29 cellular contexts compared by ENCODE assay signal in the genomic region with DNA sequence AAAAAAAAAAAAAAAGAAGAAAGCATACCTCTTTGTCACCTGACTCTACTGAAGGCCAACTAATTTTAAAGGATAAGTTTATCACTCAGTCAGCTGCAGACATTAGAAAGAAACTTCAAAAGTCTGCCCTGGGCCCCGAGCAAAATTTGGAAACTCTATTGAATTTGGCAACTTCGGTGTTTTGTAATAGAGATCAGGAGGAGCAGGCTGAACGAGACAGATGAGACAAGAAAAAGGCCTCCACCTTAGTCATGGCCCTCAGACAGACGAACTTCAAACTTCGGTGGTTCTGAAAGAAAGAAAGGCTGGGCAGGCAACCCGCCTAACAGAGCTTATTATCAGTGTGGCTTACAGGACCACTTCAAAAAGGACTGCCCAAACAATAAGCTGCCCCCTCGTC. TPM values are rescaled to one million over a fixed set of nuclear protein-coding genes. Genes with fewer than 3 reads are reported as not detected.
"Had no signal": no experiment of that assay in that cellular context is flagged by ENCODE, and none has a peak within 500 bp of the region (broad histone marks: within the 10 kb centered on the region; RNA-seq: fewer than 3 reads in every experiment).

No MANE protein-coding gene starts in this region.

- DNase-seq: activated B cell treated with CpG ODN at 0.5 μM for 24 hours; activated CD4-positive, alpha-beta T cell treated with anti-CD3 and anti-CD28 coated beads for 1 hour; activated CD4-positive, alpha-beta T cell treated with anti-CD3 and anti-CD28 coated beads, Interleukin-2, amount 10 ng/mL, durations not matched to agents 24 days and 14 days; activated CD4-positive, alpha-beta T cell treated with anti-CD3 and anti-CD28 coated beads, Interleukin-2, amount 50 U/mL, for 48 hours; activated gamma-delta T cell; activated naive CD4-positive, alpha-beta T cell treated with anti-CD3 and anti-CD28 coated beads for 36 hours; activated T-cell treated with anti-CD3 and anti-CD28 coated beads for 4 hours; activated T-cell treated with anti-CD3 and anti-CD28 coated beads, Interleukin-2, amount 50 U/mL, for 48 hours; brain microvascular endothelial cell; MG63; NCI-H1092 treated with DMSO at 0.1 percent for 48 hours; NCI-H1417 treated with DMSO at 0.1 percent for 48 hours; NCI-H1694; NCI-H2029; NCI-H2107; NCI-H2171 treated with DMSO at 0.1 percent for 48 hours; NCI-H345; NCI-H510A; NCI-H69; Peyer's patch; Right ventricle myocardium superior; T-cell; T-helper 2 cell; T1000 had no signal

- H3K4me3 ChIP-seq: cardiac muscle cell, MG63, Peyer's patch had no signal

- H3K9me3 ChIP-seq: MG63, Peyer's patch had no signal

- H3K4me1 ChIP-seq: Peyer's patch had no signal

- ATAC-seq: activated T-helper 17 cell treated with anti-CD3 and anti-CD28 coated beads, Interleukin-2, amount 50 U/mL, for 72 hours; T-cell had no signal

- H3K27ac ChIP-seq: brain microvascular endothelial cell, cardiac muscle cell, Peyer's patch, RWPE1 had no signal

- H3K36me3 ChIP-seq: brain microvascular endothelial cell, cardiac muscle cell, MG63, Peyer's patch had no signal

- H3K27me3 ChIP-seq: cardiac muscle cell, MG63, Peyer's patch had no signal

RNA-seq across cellular contexts. Expression of gene GLDN, which starts 18.5 kb away (rescaled TPM):
- total RNA-seq: activated B cell treated with CpG ODN at 0.5 μM for 24 hours; activated CD4-positive, alpha-beta T cell treated with anti-CD3 and anti-CD28 coated beads, Interleukin-2, amount 10 ng/mL, durations not matched to agents 24 days and 14 days; activated CD8-positive, alpha-beta memory T cell treated with anti-CD3 and anti-CD28 coated beads for 36 hours; activated naive CD4-positive, alpha-beta T cell treated with anti-CD3 and anti-CD28 coated beads for 36 hours; activated T-helper 17 cell treated with anti-CD3 and anti-CD28 coated beads, Interleukin-2, amount 50 U/mL, for 72 hours; SK-MEL-5 had no signal

RNA-seq across cellular contexts. Expression of gene CYP19A1, which starts 21.6 kb away (rescaled TPM):
- total RNA-seq: activated CD8-positive, alpha-beta memory T cell treated with anti-CD3 and anti-CD28 coated beads for 36 hours; activated naive CD4-positive, alpha-beta T cell treated with anti-CD3 and anti-CD28 coated beads for 36 hours had no signal
